Comparison of ENCODE assay signal across 9 cellular contexts in the genomic region with DNA sequence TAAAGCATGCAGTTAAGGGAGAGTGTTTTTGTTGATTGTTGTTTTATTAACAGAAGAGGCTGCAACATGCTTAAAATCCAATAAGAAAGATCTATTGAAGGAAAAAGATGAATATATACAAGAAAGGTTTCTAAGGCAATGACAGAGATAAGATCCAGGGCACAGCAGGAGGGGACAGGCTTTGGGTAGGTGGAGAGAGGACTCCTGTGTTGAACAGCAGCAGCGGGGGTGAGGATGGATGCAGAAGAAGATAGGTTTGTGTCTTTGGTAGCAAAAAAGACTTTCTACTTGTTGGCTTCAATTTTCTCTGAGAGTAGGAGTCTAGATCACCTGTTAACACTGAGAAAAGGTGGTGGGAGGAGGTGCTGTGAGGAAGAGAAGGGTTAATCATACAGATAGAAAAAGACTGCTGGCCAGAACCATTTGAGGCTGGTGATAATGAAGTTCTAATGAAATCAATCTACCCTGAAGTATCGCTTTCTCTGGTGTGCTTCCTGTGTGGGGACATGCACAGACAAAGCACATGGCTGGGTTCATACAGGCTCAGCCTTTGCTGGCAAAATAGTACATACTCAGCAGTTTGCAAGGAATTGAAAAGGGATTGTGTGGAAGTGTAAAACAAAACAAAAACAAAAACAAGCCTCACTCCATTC. TPM values are rescaled to one million over a fixed set of nuclear protein-coding genes. Genes with fewer than 3 reads are reported as not detected.
A peak's percentile ranks its signal among the peaks of the same experiment; 100 is the strongest.
DNase-seq lines count a peak whose midpoint lies in the region; ATAC-seq and TF ChIP-seq lines count a peak whose summit lies in the region.
"Had no signal": no experiment of that assay in that cellular context is flagged by ENCODE, and none has a peak within 500 bp of the region (broad histone marks: within the 10 kb centered on the region; RNA-seq: fewer than 3 reads in every experiment).

No MANE protein-coding gene starts in this region.

- no peaks in the 10 kb centered on the region for H3K36me3 Mint-ChIP-seq in T-helper 17 cell (ENCODE audit: low read depth)

- peaks cover 4% of the 10 kb centered on the region for H3K4me1 Mint-ChIP-seq in T-helper 17 cell

- 93% methylated on average over 2 of the region's 2 CpGs for WGBS in hepatocyte (ENCODE audit: low lambda C conversion rate, missing lambda C conversion rate)

- H3K79me2 ChIP-seq in hepatocyte, result peaks cover 57% of the 10 kb centered on the region

- H3K4me1 ChIP-seq in hepatocyte (ENCODE audit: insufficient read depth), result peaks cover 23% of the 10 kb centered on the region

- DNase-seq in hepatocyte (ENCODE audit: low spot score) (no peak), AG08395 (ENCODE audit: low spot score) (no peak), T-helper 17 cell (no peak), D341Med (ENCODE audit: low spot score) (no peak)
- DNase-seq in stimulated activated CD4-positive, alpha-beta T cell treated with anti-CD3 and anti-CD28 coated beads, Interleukin-4, amount 100 ng/mL, for 24 hours, result no peak
- DNase-seq: GF-D8 had no signal

- no peak overlapping the region for H3K4me3 ChIP-seq in hepatocyte

- no peaks in the 10 kb centered on the region for H3K27me3 Mint-ChIP-seq in T-helper 17 cell

- H3K36me3 ChIP-seq in hepatocyte (replicated peaks; ENCODE audit: insufficient read depth, low read depth), result no peaks in the 10 kb centered on the region

- no peak overlapping the region for H3K4me3 Mint-ChIP-seq in T-helper 17 cell

- H3K9me3 ChIP-seq in hepatocyte (ENCODE audit: low read depth) (no peaks in the 10 kb centered on the region), T-helper 17 cell (ENCODE audit: control insufficient read depth, low read length, poor library complexity, severe bottlenecking) (no peaks in the 10 kb centered on the region)

- H3K4me2 ChIP-seq in hepatocyte, result no peak overlapping the region

- H4K20me1 ChIP-seq in hepatocyte (ENCODE audit: insufficient read depth, poor library complexity, severe bottlenecking), result no peaks in the 10 kb centered on the region

- H3K27me3 ChIP-seq in hepatocyte, result no peaks in the 10 kb centered on the region

- H2AFZ ChIP-seq in hepatocyte, result no peak overlapping the region

- ATAC-seq in GM18519 (IDR thresholded peaks at IDR 0.05; ENCODE audit: low FRiP score, unreplicated experiment), result peak; percentile 87
- peak; percentile 85 for ATAC-seq in GM21619 (IDR thresholded peaks at IDR 0.05; ENCODE audit: unreplicated experiment)
- peak; percentile 88 for ATAC-seq in HG03469 (IDR thresholded peaks at IDR 0.05; ENCODE audit: unreplicated experiment)
- ATAC-seq in T-helper 17 cell, result no peak

- H3K27ac ChIP-seq in hepatocyte, result peak overlapping the region; percentile 5

- no peak overlapping the region for H3K27ac Mint-ChIP-seq in T-helper 17 cell

- no peak for TF ChIP-seq CTCF in hepatocyte (IDR thresholded peaks at IDR 0.05; ENCODE audit: poor library complexity)

- no peaks in the 10 kb centered on the region for H3K9me2 ChIP-seq in hepatocyte (replicated peaks; ENCODE audit: insufficient read depth)

RNA-seq across cellular contexts. Expression of gene DST, which starts 17.2 kb away (rescaled TPM):
- total RNA-seq in hepatocyte (369 and 396 TPM in 2 replicates), T-helper 17 cell (10 to 100 TPM; 12.6 to 29.6 TPM)
- polyA plus RNA-seq in hepatocyte, result 103 and 131 TPM in 2 replicates

Comparison
In these comparisons a context has a peak if more than half of its experiments do, and no peak if none do; other contexts are left out.
1. RNA of gene DST, which starts 17.2 kb away (total RNA-seq): 369 to 396 TPM in hepatocyte; 12.6 to 29.6 TPM in T-helper 17 cell; every median in the first group is over 10 times any median in the second.